In the genomic region with DNA sequence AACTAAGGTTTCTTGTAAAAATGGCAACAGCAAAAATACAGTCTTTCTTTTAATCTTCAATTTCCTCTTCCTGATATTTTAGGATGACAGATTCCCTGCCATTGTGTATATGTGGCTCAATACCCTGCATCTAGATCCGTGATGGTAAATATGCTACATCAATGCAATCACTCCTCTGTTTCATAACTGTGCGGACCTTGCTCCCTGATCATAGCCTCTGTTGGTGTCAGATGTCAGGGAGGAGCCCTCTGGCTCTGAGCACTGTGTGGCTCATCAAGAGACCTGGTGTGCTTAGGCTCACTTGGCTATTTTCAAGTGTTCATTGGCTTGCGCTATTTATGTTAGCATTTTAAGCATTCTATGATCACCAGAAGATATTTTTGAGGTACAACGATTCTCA, we compare ENCODE assay signal across 23 cellular contexts. TPM values are rescaled to one million over a fixed set of nuclear protein-coding genes. Genes with fewer than 3 reads are reported as not detected.
DNase-seq lines count a peak whose midpoint lies in the region; ATAC-seq and TF ChIP-seq lines count a peak whose summit lies in the region.
"Had no signal": no experiment of that assay in that cellular context is flagged by ENCODE, and none has a peak within 500 bp of the region (broad histone marks: within the 10 kb centered on the region; RNA-seq: fewer than 3 reads in every experiment).

No MANE protein-coding gene starts in this region.

- H2BK5ac ChIP-seq in trophoblast cell (ENCODE audit: low read depth, low read length, poor library complexity): no peak overlapping the region

- TF ChIP-seq POLR2A in HCT116 (IDR thresholded peaks at IDR 0.05; ENCODE audit: borderline replicate concordance, extremely low read depth, insufficient read depth, insufficient read length): no peak

- H3K9me3 Mint-ChIP-seq in activated T-cell treated with anti-CD3 and anti-CD28 coated beads, Interleukin-2, amount 50 U/mL, for 24 hours: no peaks in the 10 kb centered on the region
- H3K9me3 Mint-ChIP-seq: activated CD4-positive, alpha-beta T cell treated with anti-CD3 and anti-CD28 coated beads, Interleukin-2, amount 10 ng/mL, durations not matched to agents 24 days and 14 days; CD4-positive, alpha-beta T cell; central memory CD8-positive, alpha-beta T cell; effector memory CD8-positive, alpha-beta T cell had no signal

- H3K27me3 ChIP-seq in HCT116 (ENCODE audit: insufficient read depth, low read length) (no peaks in the 10 kb centered on the region), trophoblast cell (ENCODE audit: insufficient read depth, low read length) (no peaks in the 10 kb centered on the region)
- H3K27me3 ChIP-seq: neutrophil, Peyer's patch, right atrium auricular region had no signal

- POLR2A ChIA-PET in HCT116 (lab: Charles Lee): no interaction called here

- no peak overlapping the region for H3K27ac Mint-ChIP-seq in activated T-cell treated with anti-CD3 and anti-CD28 coated beads, Interleukin-2, amount 50 U/mL, for 24 hours
- H3K27ac Mint-ChIP-seq: activated CD4-positive, alpha-beta T cell treated with anti-CD3 and anti-CD28 coated beads, Interleukin-2, amount 10 ng/mL, durations not matched to agents 24 days and 14 days; CD4-positive, alpha-beta T cell; effector memory CD8-positive, alpha-beta T cell had no signal

- ATAC-seq in HCT116: no peak
- ATAC-seq in GM19455 (IDR thresholded peaks at IDR 0.05; ENCODE audit: unreplicated experiment): no peak
- ATAC-seq: effector memory CD8-positive, alpha-beta T cell had no signal

- peaks cover 7% of the 10 kb centered on the region for H3K79me1 ChIP-seq in trophoblast cell (ENCODE audit: low read length)

- H3K36me3 ChIP-seq in HCT116 (ENCODE audit: control insufficient read depth in 1 of 2, insufficient read depth in 2 of 2, low read length in 2 of 2) (no peaks in the 10 kb centered on the region), trophoblast cell (ENCODE audit: control insufficient read depth in 1 of 2, insufficient read depth in 2 of 2, low read length in 2 of 2) (no peaks in the 10 kb centered on the region)
- H3K36me3 ChIP-seq: neutrophil, Peyer's patch, right atrium auricular region had no signal

- H3K9ac ChIP-seq in HCT116 (ENCODE audit: low read length): no peak overlapping the region
- no peak overlapping the region for H3K9ac ChIP-seq in trophoblast cell (ENCODE audit: low read length)

- no peak overlapping the region for H4K12ac ChIP-seq in trophoblast cell (ENCODE audit: low read depth, low read length)

- no peak overlapping the region for H4K8ac ChIP-seq in trophoblast cell (ENCODE audit: low read depth, low read length)

- no peak overlapping the region for H3K4me3 ChIP-seq in HCT116 (replicated peaks in 1 of 2; ENCODE audit: low read depth in 1 of 2, low read length in 2 of 2)
- no peak overlapping the region for H3K4me3 ChIP-seq in trophoblast cell (ENCODE audit: low read depth, low read length)
- H3K4me3 ChIP-seq: Peyer's patch, right atrium auricular region had no signal

- H3K27ac ChIP-seq in HCT116 (ENCODE audit: low read depth, low read length) (no peak overlapping the region), epithelial cell of prostate (peak overlapping the region; percentile 65), trophoblast cell (ENCODE audit: low read depth, low read length) (peak overlapping the region; percentile 73)
- H3K27ac ChIP-seq: neutrophil, Peyer's patch, right atrium auricular region had no signal

- no peak overlapping the region for H3K23ac ChIP-seq in trophoblast cell (ENCODE audit: low read length)

- TF ChIP-seq CTCF in HCT116 (IDR thresholded peaks at IDR 0.05 in 2 of 3, conservative IDR thresholded peaks at IDR 0.05 in 1 of 3; ENCODE audit: borderline replicate concordance in 1 of 3, insufficient read depth in 1 of 3, low read depth in 2 of 3, low read length in 2 of 3): no peak

- H3K79me2 ChIP-seq in HCT116 (ENCODE audit: insufficient read depth, low read length): no peaks in the 10 kb centered on the region
- no peaks in the 10 kb centered on the region for H3K79me2 ChIP-seq in trophoblast cell (ENCODE audit: control insufficient read depth, insufficient read depth, low read length, poor library complexity)

- peaks cover 10% of the 10 kb centered on the region for H3K4me1 Mint-ChIP-seq in activated T-cell treated with anti-CD3 and anti-CD28 coated beads, Interleukin-2, amount 50 U/mL, for 24 hours (ENCODE audit: low read depth)
- H3K4me1 Mint-ChIP-seq: central memory CD8-positive, alpha-beta T cell had no signal

- peaks cover under 1% of the 10 kb centered on the region for H3K27me3 Mint-ChIP-seq in activated T-cell treated with anti-CD3 and anti-CD28 coated beads, Interleukin-2, amount 50 U/mL, for 24 hours
- H3K27me3 Mint-ChIP-seq: type B pancreatic cell had no signal

- H4K91ac ChIP-seq in trophoblast cell (ENCODE audit: low read depth, low read length): no peak overlapping the region

- H2AFZ ChIP-seq in HCT116 (ENCODE audit: low read depth, low read length, poor library complexity, severe bottlenecking): no peak overlapping the region
- no peak overlapping the region for H2AFZ ChIP-seq in trophoblast cell (ENCODE audit: insufficient read depth, low read length, poor library complexity)

- H3K4me2 ChIP-seq in HCT116 (ENCODE audit: low read length) (0 out of 2 replicates have a peak overlapping the region, but pooled peaks have one; percentile 3), trophoblast cell (ENCODE audit: low read length) (no peak overlapping the region)

- H4K20me1 ChIP-seq in HCT116 (ENCODE audit: insufficient read depth): no peaks in the 10 kb centered on the region

- H3K4me3 Mint-ChIP-seq in activated T-cell treated with anti-CD3 and anti-CD28 coated beads, Interleukin-2, amount 50 U/mL, for 24 hours: no peak overlapping the region
- H3K4me3 Mint-ChIP-seq: activated CD4-positive, alpha-beta T cell treated with anti-CD3 and anti-CD28 coated beads, Interleukin-2, amount 10 ng/mL, durations not matched to agents 24 days and 14 days; CD4-positive, alpha-beta T cell; central memory CD8-positive, alpha-beta T cell; effector memory CD8-positive, alpha-beta T cell; type B pancreatic cell had no signal

- no peak overlapping the region for H2BK12ac ChIP-seq in trophoblast cell (ENCODE audit: low read length)

- DNase-seq in HCT116 (ENCODE audit: low read depth, low spot score): no peak
- DNase-seq in RPMI7951 (ENCODE audit: low read depth): peak; percentile 71
- DNase-seq in epithelial cell of prostate (ENCODE audit: low read depth, low spot score): no peak
- peak; percentile 76 for DNase-seq in trophoblast cell
- no peak for DNase-seq in activated T-cell treated with anti-CD3 and anti-CD28 coated beads, Interleukin-2, amount 50 U/mL, for 24 hours
- no peak for DNase-seq in RPMI8226
- no peak for DNase-seq in NAMALWA (ENCODE audit: low spot score)
- DNase-seq: activated CD4-positive, alpha-beta T cell treated with anti-CD3 and anti-CD28 coated beads, Interleukin-2, amount 10 ng/mL, durations not matched to agents 24 days and 14 days; activated CD8-positive, alpha-beta memory T cell treated with anti-CD3 and anti-CD28 coated beads, Interleukin-2, amount 50 U/mL, for 48 hours; activated gamma-delta T cell; CD4-positive, alpha-beta T cell; effector memory CD8-positive, alpha-beta T cell; hypothalamus; NCI-H1436 treated with DMSO at 0.1 percent for 48 hours; stimulated activated naive CD4-positive, alpha-beta T cell treated with Interleukin-2 at 50 U/mL for 16 hours had no signal

- H2BK120ac ChIP-seq in trophoblast cell (ENCODE audit: insufficient read depth, low read length, poor library complexity): no peak overlapping the region

- H2AK5ac ChIP-seq in trophoblast cell (ENCODE audit: low read length): no peak overlapping the region

- H3K4ac ChIP-seq in trophoblast cell (ENCODE audit: low read depth, low read length): no peak overlapping the region

- CTCF ChIA-PET in HCT116 (lab: Charles Lee): no interaction called here

- H3K4me1 ChIP-seq in HCT116 (ENCODE audit: control insufficient read depth in 1 of 2, insufficient read depth in 2 of 2, low read length in 2 of 2) (peaks cover 0 to 22% of the 10 kb centered on the region in 2 experiments; a peak in 2 of 4 replicates), trophoblast cell (ENCODE audit: control insufficient read depth in 1 of 2, insufficient read depth in 2 of 2, low read length in 2 of 2) (peaks cover 18 to 21% of the 10 kb centered on the region in 2 experiments)
- H3K4me1 ChIP-seq: Peyer's patch, right atrium auricular region had no signal

- intact Hi-C loops in HCT116 (cut with micrococcal nuclease): loop anchor here (5.0 kb wide), 1 partner anchor 482 kb away; no protein-coding TSS in a partner anchor

- H3K9me3 ChIP-seq in HCT116 (ENCODE audit: control insufficient read depth in 1 of 2, insufficient read depth in 1 of 2, low read depth in 1 of 2, low read length in 2 of 2) (no peaks in the 10 kb centered on the region), trophoblast cell (ENCODE audit: insufficient read depth, low read depth, low read length) (no peaks in the 10 kb centered on the region)
- H3K9me3 ChIP-seq: neutrophil, Peyer's patch had no signal

- H3K9me2 ChIP-seq in HCT116 (ENCODE audit: insufficient read depth): no peaks in the 10 kb centered on the region; the same call in 1 of the 2 replicates

- RAD21 ChIA-PET in HCT116 (lab: Charles Lee; ENCODE audit: low non-redundant PET in 1 of 2, low total read pairs in 2 of 2, uncharacterized antibody in 2 of 2, unreplicated experiment in 2 of 2): no interaction called here

- BruUV-seq in HCT116 (replicated peaks; lab: Mats Ljungman, UMichigan): no TSS peak

- H3K36me3 Mint-ChIP-seq in activated T-cell treated with anti-CD3 and anti-CD28 coated beads, Interleukin-2, amount 50 U/mL, for 24 hours (ENCODE audit: low read depth): no peaks in the 10 kb centered on the region
- H3K36me3 Mint-ChIP-seq: type B pancreatic cell had no signal

- no peak overlapping the region for H3K14ac ChIP-seq in trophoblast cell (ENCODE audit: low read length)

- no CpG with 5 or more reads among the region's 4 CpGs for WGBS in trophoblast cell (ENCODE audit: extremely low coverage, insufficient coverage, insufficient read length)

- H3K18ac ChIP-seq in trophoblast cell (ENCODE audit: low read length): no peak overlapping the region

- TF ChIP-seq RAD21 in HCT116 (IDR thresholded peaks at IDR 0.05; ENCODE audit: low read depth): no peak

RNA-seq across cellular contexts. Expression of a gene that starts 33.0 kb away (rescaled TPM):
- total RNA-seq in HCT116 (2021; ENCODE audit: unreplicated experiment): not detected
- polyA plus RNA-seq in HCT116 (2012): not detected in 2 replicates
- total RNA-seq in RPMI7951 (2014; rRNA removed; shearing (Covaris generic)): not detected in 2 replicates
- 0.12 TPM in 1 of 2 replicates, not detected in the other for polyA plus RNA-seq in trophoblast cell (2013)
- total RNA-seq: activated CD4-positive, alpha-beta T cell treated with anti-CD3 and anti-CD28 coated beads, Interleukin-2, amount 10 ng/mL, durations not matched to agents 24 days and 14 days; CD4-positive, alpha-beta T cell; fibroblast of lung; right atrium auricular region had no signal
- polyA plus RNA-seq: AG04450, fibroblast of lung had no signal

Comparison
In these comparisons a context has a peak if more than half of its experiments do, and no peak if none do; other contexts are left out.
1. DNase-seq: peak in RPMI7951 (single experiment) and trophoblast cell (2 of 2); none in HCT116 (single experiment), epithelial cell of prostate (single experiment), activated T-cell treated with anti-CD3 and anti-CD28 coated beads, Interleukin-2, amount 50 U/mL, for 24 hours (single experiment), RPMI8226 (single experiment) and NAMALWA (single experiment).